In the genomic region with DNA sequence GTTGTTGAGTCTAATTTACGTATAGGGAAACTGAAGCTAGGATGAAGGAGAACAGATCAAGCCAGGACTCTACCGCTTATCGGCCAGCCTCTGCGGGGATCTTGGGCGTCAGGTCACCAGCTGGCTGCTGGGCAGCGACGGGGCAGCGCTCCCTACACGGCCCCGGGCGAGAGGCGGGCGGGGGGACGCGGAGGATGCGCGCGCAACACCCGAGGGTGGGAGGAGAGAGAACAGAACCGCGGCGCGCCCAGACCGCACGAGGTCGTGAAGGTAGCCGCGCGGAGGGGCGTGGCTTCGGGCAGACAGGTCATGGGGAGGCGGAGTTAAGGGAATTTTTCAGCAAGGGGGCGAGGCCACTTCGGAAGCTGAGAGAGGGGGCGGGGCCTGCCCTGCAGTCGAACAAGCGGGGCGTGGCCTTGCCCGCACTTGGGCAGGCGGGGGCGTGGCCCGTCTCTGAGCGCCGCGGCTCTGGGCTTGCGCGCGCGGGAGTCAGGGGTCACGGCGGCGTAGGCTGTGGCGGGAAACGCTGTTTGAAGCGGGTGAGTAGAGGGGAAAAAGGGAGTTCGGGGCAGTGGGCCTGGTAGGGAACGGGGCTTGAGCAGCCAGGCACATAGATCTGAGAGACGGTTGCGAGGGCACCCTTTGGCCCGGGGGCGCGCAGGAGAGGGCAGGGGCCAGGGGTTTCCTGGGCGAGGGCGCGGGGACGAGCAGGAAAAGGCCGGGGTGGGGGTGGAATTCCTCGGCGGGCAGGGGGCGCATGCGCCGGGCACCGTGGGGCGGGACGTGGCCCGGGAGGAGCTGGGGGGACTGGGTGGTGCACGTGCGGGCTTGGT, we compare ENCODE assay signal across 8 cellular contexts. TPM values are rescaled to one million over a fixed set of nuclear protein-coding genes. Genes with fewer than 3 reads are reported as not detected.
DNase-seq lines count a peak whose midpoint lies in the region; ATAC-seq and TF ChIP-seq lines count a peak whose summit lies in the region.

Gene POLD1, plus strand, starts transcription at position 496 of the 833 bp plus-strand sequence. CDS start 14,505 bp downstream, outside the sequence.

- H3K27me3 ChIP-seq in mucosa of stomach (ENCODE audit: control insufficient read depth, insufficient read depth, low read length): no peaks in the 10 kb centered on the region

- peak; percentile 61 for ATAC-seq in GM21717 (IDR thresholded peaks at IDR 0.05; ENCODE audit: unreplicated experiment)

- no peaks in the 10 kb centered on the region for H3K27me3 Mint-ChIP-seq in activated T-cell treated with anti-CD3 and anti-CD28 coated beads, Interleukin-2, amount 50 U/mL, for 24 hours

- peak; percentile 92 for TF ChIP-seq POLR2A in erythroblast (IDR thresholded peaks at IDR 0.05; ENCODE audit: low read length)

- in situ Hi-C loops in KBM-7 (cut with MboI; ENCODE audit: low pct_unique_long_range_greater_than_20kb, low sequenced_read_pairs): no loop called here

- no peaks in the 10 kb centered on the region for H3K9me3 Mint-ChIP-seq in activated T-cell treated with anti-CD3 and anti-CD28 coated beads, Interleukin-2, amount 50 U/mL, for 24 hours

- peak within 1 kb of the TSS; percentile 28 for H3K4me3 ChIP-seq in mucosa of stomach (ENCODE audit: low read length)

- H3K36me3 Mint-ChIP-seq in activated T-cell treated with anti-CD3 and anti-CD28 coated beads, Interleukin-2, amount 50 U/mL, for 24 hours (ENCODE audit: low read depth): peaks cover 94% of the 10 kb centered on the region

- H3K27ac Mint-ChIP-seq in activated T-cell treated with anti-CD3 and anti-CD28 coated beads, Interleukin-2, amount 50 U/mL, for 24 hours: peak within 1 kb of the TSS; percentile 100

- H3K9me3 ChIP-seq in mucosa of stomach (ENCODE audit: control insufficient read depth, low read length): no peaks in the 10 kb centered on the region

- H3K4me1 ChIP-seq in mucosa of stomach (ENCODE audit: control insufficient read depth, insufficient read depth, low read length): peaks cover 5% of the 10 kb centered on the region

- peaks cover 39% of the 10 kb centered on the region for H3K4me1 Mint-ChIP-seq in activated T-cell treated with anti-CD3 and anti-CD28 coated beads, Interleukin-2, amount 50 U/mL, for 24 hours (ENCODE audit: low read depth)

- H3K36me3 ChIP-seq in mucosa of stomach (ENCODE audit: control insufficient read depth, insufficient read depth, low read length): peaks cover 16% of the 10 kb centered on the region

- H3K9ac ChIP-seq in mucosa of stomach (ENCODE audit: low read length): peak within 1 kb of the TSS; percentile 67

- DNase-seq in DMS153 (lab: John Stamatoyannopoulos, UW) (peak; percentile 96), KBM-7 (peak; percentile 98), erythroblast (lab: John Stamatoyannopoulos, UW) (peak; percentile 99 to 100)
- DNase-seq in activated T-cell treated with anti-CD3 and anti-CD28 coated beads, Interleukin-2, amount 50 U/mL, for 24 hours: peak; percentile 99
- DNase-seq in stimulated activated CD8-positive, alpha-beta memory T cell treated with anti-CD3 and anti-CD28 coated beads, Interleukin-7, amount 100 ng/mL, for 1 hour (ENCODE audit: low read depth in 2 of 2): peak; percentile 96 to 97

- peak within 1 kb of the TSS; percentile 94 for H3K4me3 Mint-ChIP-seq in activated T-cell treated with anti-CD3 and anti-CD28 coated beads, Interleukin-2, amount 50 U/mL, for 24 hours

TF ChIP-seq in PFSK-1, 5 proteins besides CTCF, POLR2A, EP300 and RAD21:
- TF ChIP-seq REST (IDR thresholded peaks at IDR 0.05; ENCODE audit: insufficient read depth in 1 of 2, low read depth in 2 of 2, low read length in 2 of 2) (no peak), FOXP2 (optimal IDR thresholded peaks at IDR 0.05; ENCODE audit: borderline replicate concordance, extremely low read depth, extremely low read length, insufficient read depth) (peak; percentile 41), TAF1 (IDR thresholded peaks at IDR 0.05; ENCODE audit: borderline replicate concordance, insufficient read depth, low read length) (peak; percentile 58; the same call in 1 of the 2 replicates), POLR2AphosphoS5 (IDR thresholded peaks at IDR 0.05; ENCODE audit: low read depth, low read length) (peak; percentile 80; the same call in 1 of the 2 replicates), SIN3A (IDR thresholded peaks at IDR 0.05; ENCODE audit: borderline replicate concordance, insufficient read depth, low read length) (peak; percentile 67; the same call in 1 of the 2 replicates)

RNA-seq across cellular contexts. Expression of gene POLD1, which starts in this region (rescaled TPM):
- polyA plus RNA-seq in PFSK-1 (2012; ENCODE audit: insufficient read length, low read depth): 77.0 TPM

Comparison
In these comparisons a context has a peak if more than half of its experiments do, and no peak if none do; other contexts are left out.
1. Peak in every context shown above with its lines: DNase-seq, ATAC-seq and H3K4me3 ChIP-seq.